8 cellular contexts compared by ENCODE assay signal in genomic region chr3:53938645-53939044, GRCh38. TPM values are rescaled to one million over a fixed set of nuclear protein-coding genes. Genes with fewer than 3 reads are reported as not detected.
DNase-seq lines count a peak whose midpoint lies in the region; ATAC-seq and TF ChIP-seq lines count a peak whose summit lies in the region.

No MANE protein-coding gene starts in this region.

- no peaks in the 10 kb centered on the region for H3K36me3 ChIP-seq in HAP-1 (replicated peaks)
- H3K36me3 ChIP-seq in osteoblast (ENCODE audit: insufficient read depth, low read length), result no peaks in the 10 kb centered on the region

- no peaks in the 10 kb centered on the region for H3K9me3 Mint-ChIP-seq in activated CD4-positive, alpha-beta memory T cell treated with anti-CD3 and anti-CD28 coated beads, Interleukin-2, amount 10 ng/mL, durations not matched to agents 7 days and 5 days

- DNase-seq in DMS 273 (lab: John Stamatoyannopoulos, UW; ENCODE audit: unreplicated experiment), result peak; percentile 70
- DNase-seq in DMS 273 treated with DMSO at 0.1 percent for 48 hours (lab: John Stamatoyannopoulos, UW), result no peak
- DNase-seq in HAP-1 (ENCODE audit: low spot score in 2 of 2), result peak; percentile 63 to 70
- DNase-seq in NCI-H460 (ENCODE audit: extremely low read depth, low read depth), result peak; percentile 45
- peak; percentile 31 for DNase-seq in activated CD4-positive, alpha-beta memory T cell treated with anti-CD3 and anti-CD28 coated beads, Interleukin-2, amount 10 ng/mL, durations not matched to agents 7 days and 5 days
- DNase-seq in foreskin keratinocyte, result peak in 1 of 2 donors; percentile 42
- peak; percentile 14 for DNase-seq in osteoblast (ENCODE audit: insufficient read length, low spot score, missing footprints)

- H3K4me1 ChIP-seq in HAP-1 (no peaks in the 10 kb centered on the region), foreskin keratinocyte (peaks cover 3% of the 10 kb centered on the region), osteoblast (ENCODE audit: insufficient read depth, low read length) (no peaks in the 10 kb centered on the region)

- no peak overlapping the region for H3K27ac Mint-ChIP-seq in activated CD4-positive, alpha-beta memory T cell treated with anti-CD3 and anti-CD28 coated beads, Interleukin-2, amount 10 ng/mL, durations not matched to agents 7 days and 5 days

- peak; percentile 86 for TF ChIP-seq CTCF in foreskin keratinocyte (conservative IDR thresholded peaks at IDR 0.05)
- peak; percentile 76 for TF ChIP-seq CTCF in osteoblast (IDR thresholded peaks at IDR 0.05; ENCODE audit: extremely low read depth, low read depth, low read length)

- no peaks in the 10 kb centered on the region for H3K4me1 Mint-ChIP-seq in activated CD4-positive, alpha-beta memory T cell treated with anti-CD3 and anti-CD28 coated beads, Interleukin-2, amount 10 ng/mL, durations not matched to agents 7 days and 5 days

- H3K4me3 ChIP-seq in HAP-1, result no peak overlapping the region
- H3K4me3 ChIP-seq in osteoblast (ENCODE audit: insufficient read depth, low read length), result no peak overlapping the region

- no peak overlapping the region for H3K4me3 Mint-ChIP-seq in activated CD4-positive, alpha-beta memory T cell treated with anti-CD3 and anti-CD28 coated beads, Interleukin-2, amount 10 ng/mL, durations not matched to agents 7 days and 5 days

- CTCF ChIA-PET in activated CD4-positive, alpha-beta memory T cell treated with anti-CD3 and anti-CD28 coated beads, Interleukin-2, amount 10 ng/mL, durations not matched to agents 7 days and 5 days (lab: Charles Lee), result interaction anchor here (0.6 to 1.9 kb wide), 14 partner anchors 8 to 490 kb away, joined by 3 to 14 read pairs (median 4); no protein-coding TSS in a partner anchor

- peaks cover 9% of the 10 kb centered on the region for H3K27me3 Mint-ChIP-seq in activated CD4-positive, alpha-beta memory T cell treated with anti-CD3 and anti-CD28 coated beads, Interleukin-2, amount 10 ng/mL, durations not matched to agents 7 days and 5 days

- H3K27ac ChIP-seq in foreskin keratinocyte (no peak overlapping the region), osteoblast (ENCODE audit: low read depth, low read length) (no peak overlapping the region)

- POLR2A ChIA-PET in activated CD4-positive, alpha-beta memory T cell treated with anti-CD3 and anti-CD28 coated beads, Interleukin-2, amount 10 ng/mL, durations not matched to agents 7 days and 5 days (lab: Charles Lee), result no interaction called here

- no peaks in the 10 kb centered on the region for H3K9me3 ChIP-seq in HAP-1
- H3K9me3 ChIP-seq in osteoblast (ENCODE audit: low read depth, low read length), result no peaks in the 10 kb centered on the region

- no peaks in the 10 kb centered on the region for H3K36me3 Mint-ChIP-seq in activated CD4-positive, alpha-beta memory T cell treated with anti-CD3 and anti-CD28 coated beads, Interleukin-2, amount 10 ng/mL, durations not matched to agents 7 days and 5 days (ENCODE audit: low read depth)

- ATAC-seq in foreskin keratinocyte (peak; percentile 68), HG03469 (IDR thresholded peaks at IDR 0.05; ENCODE audit: unreplicated experiment) (no peak)

- no peaks in the 10 kb centered on the region for H3K27me3 ChIP-seq in HAP-1 (ENCODE audit: low read depth)
- no peaks in the 10 kb centered on the region for H3K27me3 ChIP-seq in foreskin keratinocyte
- H3K27me3 ChIP-seq in osteoblast (ENCODE audit: insufficient read depth, low read length), result no peaks in the 10 kb centered on the region

- H2AFZ ChIP-seq in osteoblast (ENCODE audit: low read length), result no peak overlapping the region

- in situ Hi-C loops in HAP-1 (cut with MboI; ENCODE audit: low sequenced_read_pairs), result loop anchor here (25.0 kb wide), 2 partner anchors 424 to 899 kb away; no protein-coding TSS in a partner anchor

- H3K79me2 ChIP-seq in osteoblast (ENCODE audit: insufficient read depth, low read length), result no peaks in the 10 kb centered on the region

- no peaks in the 10 kb centered on the region for H4K20me1 ChIP-seq in osteoblast (ENCODE audit: insufficient read depth, low read length)

- H3K4me2 ChIP-seq in osteoblast (ENCODE audit: insufficient read depth, low read length), result no peak overlapping the region

RNA-seq across cellular contexts. Expression of gene SELENOK, which starts 47.0 kb away (rescaled TPM):
- 25.0 and 35.3 TPM in 2 replicates for total RNA-seq in NCI-H460 (2014; rRNA removed; shearing (Covaris generic))
- polyA plus RNA-seq in NCI-H460 (2014; cell fraction: nucleus; rRNA removed), result 20.1 and 21.8 TPM in 2 replicates
- 10 to 100 TPM; 79.8 to 80.9 TPM for total RNA-seq in activated CD4-positive, alpha-beta memory T cell treated with anti-CD3 and anti-CD28 coated beads, Interleukin-2, amount 10 ng/mL, durations not matched to agents 7 days and 5 days
- total RNA-seq in foreskin keratinocyte (33.0 and 40.4 TPM in 2 replicates), osteoblast (11.8 and 13.4 TPM in 2 replicates)
- polyA plus RNA-seq in foreskin keratinocyte, result 68.5 and 72.5 TPM in 2 replicates

RNA-seq across cellular contexts. Expression of gene ACTR8, which starts 56.7 kb away (rescaled TPM):
- 15.1 and 15.2 TPM in 2 replicates for total RNA-seq in NCI-H460 (2014; rRNA removed; shearing (Covaris generic))
- 7.7 and 10.2 TPM in 2 replicates for polyA plus RNA-seq in NCI-H460 (2014; cell fraction: nucleus; rRNA removed)
- 10 to 100 TPM; 42.9 to 48.0 TPM for total RNA-seq in activated CD4-positive, alpha-beta memory T cell treated with anti-CD3 and anti-CD28 coated beads, Interleukin-2, amount 10 ng/mL, durations not matched to agents 7 days and 5 days
- total RNA-seq in foreskin keratinocyte, result 19.2 and 20.2 TPM in 2 replicates
- polyA plus RNA-seq in foreskin keratinocyte, result 11.2 and 11.6 TPM in 2 replicates
- total RNA-seq in osteoblast, result 35.1 and 48.9 TPM in 2 replicates
